In the genomic region with DNA sequence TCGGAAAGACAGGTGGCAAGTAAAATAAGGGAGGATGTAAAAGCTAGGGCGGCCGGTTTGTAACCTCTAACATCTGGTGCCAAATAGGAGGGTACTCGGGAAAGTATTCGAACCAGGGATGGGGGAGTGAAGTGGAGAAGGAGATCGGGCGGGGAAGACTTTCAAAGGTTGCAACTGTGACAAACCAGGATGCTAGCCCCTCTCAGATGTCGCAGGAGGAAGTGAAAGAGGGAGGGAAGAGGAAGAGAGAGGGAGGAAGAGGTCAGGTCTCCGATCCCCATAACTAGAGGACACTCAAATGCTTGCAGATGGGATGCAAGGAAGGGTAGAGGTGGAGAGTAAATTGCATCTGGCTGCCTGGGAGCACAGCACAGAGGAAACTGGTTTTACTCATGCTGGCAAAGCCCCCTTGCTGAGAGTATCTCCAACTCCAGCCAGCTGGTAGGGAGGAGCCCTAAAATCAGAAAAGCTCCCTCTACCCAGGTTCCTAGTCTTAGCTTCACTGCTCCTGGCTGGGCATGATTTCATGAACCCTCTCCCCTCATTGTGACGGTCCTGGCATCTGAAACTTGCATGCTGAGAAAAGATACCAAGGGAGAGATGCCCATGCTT, we compare ENCODE assay signal across 20 cellular contexts.
DNase-seq lines count a peak whose midpoint lies in the region; ATAC-seq, FAIRE-seq and TF ChIP-seq lines count a peak whose summit lies in the region.
"Had no signal": no experiment of that assay in that cellular context is flagged by ENCODE, and none has a peak within 500 bp of the region (broad histone marks: within the 10 kb centered on the region; RNA-seq: fewer than 3 reads in every experiment).

No MANE protein-coding gene starts in this region.

- no peaks in the 10 kb centered on the region for H3K27me3 Mint-ChIP-seq in activated T-helper 2 cell treated with anti-CD3 and anti-CD28 coated beads, Interferon-gamma antibody, Interleukin-2, Interleukin-4, amounts not matched to agents 10 μg/mL and 5 μg/mL and 100 μg/mL, durations not matched to agents 14 hours and 24 hours and 36 hours (ENCODE audit: low read depth)

- H3K27ac Mint-ChIP-seq in activated T-helper 2 cell treated with anti-CD3 and anti-CD28 coated beads, Interferon-gamma antibody, Interleukin-2, Interleukin-4, amounts not matched to agents 10 μg/mL and 5 μg/mL and 100 μg/mL, durations not matched to agents 14 hours and 24 hours and 36 hours: no peak overlapping the region
- H3K27ac Mint-ChIP-seq: T-cell had no signal

- no peak for FAIRE-seq in GM12891 (lab: Jason Lieb, UNC)

- no peak for TF ChIP-seq POLR2A in GM12891 (IDR thresholded peaks at IDR 0.05; ENCODE audit: low read depth, low read length)

- peaks cover 3% of the 10 kb centered on the region for H3K9me3 Mint-ChIP-seq in activated T-helper 2 cell treated with anti-CD3 and anti-CD28 coated beads, Interferon-gamma antibody, Interleukin-2, Interleukin-4, amounts not matched to agents 10 μg/mL and 5 μg/mL and 100 μg/mL, durations not matched to agents 14 hours and 24 hours and 36 hours

- H3K36me3 Mint-ChIP-seq in activated T-helper 2 cell treated with anti-CD3 and anti-CD28 coated beads, Interferon-gamma antibody, Interleukin-2, Interleukin-4, amounts not matched to agents 10 μg/mL and 5 μg/mL and 100 μg/mL, durations not matched to agents 14 hours and 24 hours and 36 hours (ENCODE audit: low read depth): no peaks in the 10 kb centered on the region
- H3K36me3 Mint-ChIP-seq: CD14-positive monocyte, T-cell had no signal

- no peak for ATAC-seq in left lobe of liver
- ATAC-seq: HCT116, Panc1, Right ventricle myocardium inferior, T-cell had no signal

- no peak for DNase-seq in GM12891 (ENCODE audit: insufficient read length, low spot score)
- peak; percentile 90 for DNase-seq in MV-4-11 (lab: John Stamatoyannopoulos, UW)
- DNase-seq in OCI-M1 (lab: John Stamatoyannopoulos, UW): peak; percentile 48
- DNase-seq in medulla oblongata (ENCODE audit: extremely low spot score): peak; percentile 6
- DNase-seq in NCI-H69 (lab: John Stamatoyannopoulos, UW): no peak
- DNase-seq in left lobe of liver (ENCODE audit: low spot score): no peak
- no peak for DNase-seq in activated CD8-positive, alpha-beta memory T cell treated with anti-CD3 and anti-CD28 coated beads, Interleukin-2, amount 50 U/mL, for 48 hours
- no peak for DNase-seq in activated T-helper 2 cell treated with anti-CD3 and anti-CD28 coated beads, Interferon-gamma antibody, Interleukin-2, Interleukin-4, amounts not matched to agents 10 μg/mL and 5 μg/mL and 100 μg/mL, durations not matched to agents 14 hours and 24 hours and 36 hours (ENCODE audit: low spot score)
- DNase-seq: DMS153, EL, KBM-7, NCI-H1092, NCI-H2081 treated with DMSO at 0.1 percent for 48 hours, NCI-H510A, SK-N-SH, T-cell had no signal

- no peak overlapping the region for H3K4me3 Mint-ChIP-seq in activated T-helper 2 cell treated with anti-CD3 and anti-CD28 coated beads, Interferon-gamma antibody, Interleukin-2, Interleukin-4, amounts not matched to agents 10 μg/mL and 5 μg/mL and 100 μg/mL, durations not matched to agents 14 hours and 24 hours and 36 hours (ENCODE audit: low read depth)
- H3K4me3 Mint-ChIP-seq: T-cell had no signal

- no peaks in the 10 kb centered on the region for H3K4me1 Mint-ChIP-seq in activated T-helper 2 cell treated with anti-CD3 and anti-CD28 coated beads, Interferon-gamma antibody, Interleukin-2, Interleukin-4, amounts not matched to agents 10 μg/mL and 5 μg/mL and 100 μg/mL, durations not matched to agents 14 hours and 24 hours and 36 hours (ENCODE audit: low read depth)
- H3K4me1 Mint-ChIP-seq: T-cell had no signal

- intact Hi-C loops in activated T-helper 2 cell treated with anti-CD3 and anti-CD28 coated beads, Interferon-gamma antibody, Interleukin-2, Interleukin-4, amounts not matched to agents 10 μg/mL and 5 μg/mL and 100 μg/mL, durations not matched to agents 14 hours and 24 hours and 36 hours (cut with micrococcal nuclease): no loop called here

TF ChIP-seq in GM12891, 5 proteins besides CTCF, POLR2A, EP300 and RAD21:
- TF ChIP-seq SPI1 (IDR thresholded peaks at IDR 0.05; ENCODE audit: low read depth, low read length) (peak; percentile 63; the same call in 1 of the 2 replicates), PAX5 (IDR thresholded peaks at IDR 0.05; ENCODE audit: insufficient read depth, low read length, severe bottlenecking) (no peak), POU2F2 (IDR thresholded peaks at IDR 0.05; ENCODE audit: low read depth, low read length) (no peak), TAF1 (IDR thresholded peaks at IDR 0.05; ENCODE audit: low read depth, low read length) (no peak)

Comparison
In these comparisons a context has a peak if more than half of its experiments do, and no peak if none do; other contexts are left out.
1. DNase-seq: peak in MV-4-11 (single experiment), OCI-M1 (single experiment) and medulla oblongata (single experiment); none in GM12891 (single experiment), NCI-H69 (single experiment), left lobe of liver (single experiment), activated CD8-positive, alpha-beta memory T cell treated with anti-CD3 and anti-CD28 coated beads, Interleukin-2, amount 50 U/mL, for 48 hours (single experiment) and activated T-helper 2 cell treated with anti-CD3 and anti-CD28 coated beads, Interferon-gamma antibody, Interleukin-2, Interleukin-4, amounts not matched to agents 10 μg/mL and 5 μg/mL and 100 μg/mL, durations not matched to agents 14 hours and 24 hours and 36 hours (single experiment).